ENCODE assay signal across 8 cellular contexts in the genomic region with DNA sequence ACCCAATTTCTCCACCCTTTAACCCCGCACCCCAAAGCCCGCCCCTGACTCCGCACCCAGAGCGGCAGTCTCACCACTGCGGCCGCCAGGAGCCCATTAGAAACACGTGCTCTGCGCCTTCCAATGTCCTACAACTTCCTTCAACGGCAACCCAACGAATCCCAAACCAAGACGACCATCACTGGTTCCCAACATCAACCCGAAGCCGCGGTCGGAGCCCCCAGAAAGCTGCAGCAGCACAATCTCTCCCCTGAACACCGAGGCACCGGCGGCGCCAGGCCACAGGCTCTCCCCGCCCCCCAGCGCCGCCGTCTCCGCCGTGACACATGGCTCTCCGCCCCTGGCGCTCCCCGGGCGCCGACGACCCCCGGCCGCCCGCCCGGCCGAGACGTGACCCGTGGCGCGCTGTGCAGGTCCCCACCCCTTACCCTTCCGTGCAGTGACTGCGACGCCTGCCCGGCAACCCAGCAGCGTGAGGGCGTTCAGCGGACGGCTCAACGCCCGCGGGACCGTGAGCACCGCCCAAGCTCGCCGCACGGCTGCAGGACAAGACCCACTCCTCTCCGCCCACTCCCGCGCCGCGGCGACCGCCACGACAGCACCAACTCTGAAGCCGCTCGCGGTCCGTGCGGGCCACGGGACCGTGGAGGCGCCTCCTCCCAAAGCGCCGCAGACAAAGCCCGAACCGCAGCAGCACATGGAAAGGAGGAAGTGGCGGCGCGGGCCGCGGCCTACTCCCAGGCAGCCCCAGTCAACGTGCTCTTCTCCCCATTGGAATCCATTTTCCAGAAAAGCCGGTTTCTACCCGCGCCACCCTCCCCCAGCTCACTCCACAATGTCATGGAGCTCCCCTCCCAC. TPM values are rescaled to one million over a fixed set of nuclear protein-coding genes. Genes with fewer than 3 reads are reported as not detected.
DNase-seq lines count a peak whose midpoint lies in the region; ATAC-seq, FAIRE-seq and TF ChIP-seq lines count a peak whose summit lies in the region.

No MANE protein-coding gene starts in this region.

- no peaks in the 10 kb centered on the region for H3K9me3 ChIP-seq in left lung

- peak overlapping the region; percentile 100 for H3K4me3 ChIP-seq in GM12864 (ENCODE audit: low read depth, low read length)
- H3K4me3 ChIP-seq in left lung = peak overlapping the region; percentile 94 to 97

- H3K4me1 ChIP-seq in left lung = peaks cover 21 to 55% of the 10 kb centered on the region in 2 donors

- TF ChIP-seq POLR2A in H54 (IDR thresholded peaks at IDR 0.05; ENCODE audit: low read depth, low read length) = no peak

- peaks cover 0 to 31% of the 10 kb centered on the region in 2 donors for H3K36me3 ChIP-seq in left lung

- intact Hi-C loops in activated CD4-positive, alpha-beta T cell treated with anti-CD3 and anti-CD28 coated beads, Interleukin-2, amount 10 ng/mL, durations not matched to agents 24 days and 14 days (cut with micrococcal nuclease) = loop anchor here (2.0 kb wide), 3 partner anchors 15 to 1513 kb away; partner anchors contain the start of gene ZNF292
- intact Hi-C loops in left lung (cut with DNase I) = loop anchor here in 1 of 2 donors (5.0 kb wide), 1 partner anchor 35 kb away; no protein-coding TSS in a partner anchor

- no peaks in the 10 kb centered on the region for H3K27me3 Mint-ChIP-seq in activated CD4-positive, alpha-beta T cell treated with anti-CD3 and anti-CD28 coated beads, Interleukin-2, amount 10 ng/mL, durations not matched to agents 24 days and 14 days

- ATAC-seq in left lung = peak; percentile 1

- TF ChIP-seq CTCF in GM12864 (IDR thresholded peaks at IDR 0.05; ENCODE audit: low read depth, low read length, missing control alignments) = peak; percentile 3
- peak in 1 of 2 donors; percentile 14 for TF ChIP-seq CTCF in left lung (IDR thresholded peaks at IDR 0.05)

- H3K4me1 Mint-ChIP-seq in activated CD4-positive, alpha-beta T cell treated with anti-CD3 and anti-CD28 coated beads, Interleukin-2, amount 10 ng/mL, durations not matched to agents 24 days and 14 days = peaks cover 50% of the 10 kb centered on the region

- no peak for FAIRE-seq in H54 (lab: Jason Lieb, UNC)

- DNase-seq in GM12864 (ENCODE audit: low read depth) = no peak
- peak; percentile 14 for DNase-seq in NCI-H2029 (lab: John Stamatoyannopoulos, UW)
- peak; percentile 87 for DNase-seq in activated CD4-positive, alpha-beta T cell treated with anti-CD3 and anti-CD28 coated beads, Interleukin-2, amount 10 ng/mL, durations not matched to agents 24 days and 14 days
- DNase-seq in left lung = peak; percentile 66 to 94
- peak; percentile 44 for DNase-seq in stimulated activated CD4-positive, alpha-beta T cell treated with anti-CD3 and anti-CD28 coated beads, Interleukin-2, amount 100 ng/mL, for 4 hours (ENCODE audit: low read depth)
- DNase-seq in OCI-M2 (lab: John Stamatoyannopoulos, UW; ENCODE audit: unreplicated experiment) = no peak
- DNase-seq in H54 (ENCODE audit: insufficient read length, low spot score) = no peak

- peak overlapping the region; percentile 100 for H3K27ac Mint-ChIP-seq in activated CD4-positive, alpha-beta T cell treated with anti-CD3 and anti-CD28 coated beads, Interleukin-2, amount 10 ng/mL, durations not matched to agents 24 days and 14 days

- H3K27me3 ChIP-seq in left lung = no peaks in the 10 kb centered on the region

- H3K9me3 Mint-ChIP-seq in activated CD4-positive, alpha-beta T cell treated with anti-CD3 and anti-CD28 coated beads, Interleukin-2, amount 10 ng/mL, durations not matched to agents 24 days and 14 days = peaks cover 3% of the 10 kb centered on the region

- peaks cover 54% of the 10 kb centered on the region for H3K36me3 Mint-ChIP-seq in activated CD4-positive, alpha-beta T cell treated with anti-CD3 and anti-CD28 coated beads, Interleukin-2, amount 10 ng/mL, durations not matched to agents 24 days and 14 days (ENCODE audit: low read depth)

- H3K27ac ChIP-seq in cingulate gyrus (ENCODE audit: low read depth, low read length) (peak overlapping the region; percentile 99), left lung (peak overlapping the region; percentile 98 to 99)

- peak overlapping the region; percentile 99 for H3K4me3 Mint-ChIP-seq in activated CD4-positive, alpha-beta T cell treated with anti-CD3 and anti-CD28 coated beads, Interleukin-2, amount 10 ng/mL, durations not matched to agents 24 days and 14 days

RNA-seq across cellular contexts. Expression of gene SYNCRIP, which starts 0.5 kb away (rescaled TPM):
- total RNA-seq in activated CD4-positive, alpha-beta T cell treated with anti-CD3 and anti-CD28 coated beads, Interleukin-2, amount 10 ng/mL, durations not matched to agents 24 days and 14 days = 228 and 232 TPM in 2 replicates
- total RNA-seq in left lung = 100 to 1,000 TPM in 1 of 2 donors, 10 to 100 TPM in 1; 72.2 to 119 TPM

RNA-seq across cellular contexts. Expression of gene SNX14, which starts 48.5 kb away (rescaled TPM):
- total RNA-seq in activated CD4-positive, alpha-beta T cell treated with anti-CD3 and anti-CD28 coated beads, Interleukin-2, amount 10 ng/mL, durations not matched to agents 24 days and 14 days = 45.4 and 47.1 TPM in 2 replicates
- 10 to 100 TPM; 79.9 to 80.6 TPM for total RNA-seq in left lung

Comparison
In these comparisons a context has a peak if more than half of its experiments do, and no peak if none do; other contexts are left out.
1. DNase-seq: peak in NCI-H2029 (single experiment), activated CD4-positive, alpha-beta T cell treated with anti-CD3 and anti-CD28 coated beads, Interleukin-2, amount 10 ng/mL, durations not matched to agents 24 days and 14 days (single experiment), left lung (2 of 2) and stimulated activated CD4-positive, alpha-beta T cell treated with anti-CD3 and anti-CD28 coated beads, Interleukin-2, amount 100 ng/mL, for 4 hours (single experiment); none in GM12864 (single experiment), OCI-M2 (single experiment) and H54 (single experiment).